Comparison of ENCODE assay signal across 8 cellular contexts in the genomic region with DNA sequence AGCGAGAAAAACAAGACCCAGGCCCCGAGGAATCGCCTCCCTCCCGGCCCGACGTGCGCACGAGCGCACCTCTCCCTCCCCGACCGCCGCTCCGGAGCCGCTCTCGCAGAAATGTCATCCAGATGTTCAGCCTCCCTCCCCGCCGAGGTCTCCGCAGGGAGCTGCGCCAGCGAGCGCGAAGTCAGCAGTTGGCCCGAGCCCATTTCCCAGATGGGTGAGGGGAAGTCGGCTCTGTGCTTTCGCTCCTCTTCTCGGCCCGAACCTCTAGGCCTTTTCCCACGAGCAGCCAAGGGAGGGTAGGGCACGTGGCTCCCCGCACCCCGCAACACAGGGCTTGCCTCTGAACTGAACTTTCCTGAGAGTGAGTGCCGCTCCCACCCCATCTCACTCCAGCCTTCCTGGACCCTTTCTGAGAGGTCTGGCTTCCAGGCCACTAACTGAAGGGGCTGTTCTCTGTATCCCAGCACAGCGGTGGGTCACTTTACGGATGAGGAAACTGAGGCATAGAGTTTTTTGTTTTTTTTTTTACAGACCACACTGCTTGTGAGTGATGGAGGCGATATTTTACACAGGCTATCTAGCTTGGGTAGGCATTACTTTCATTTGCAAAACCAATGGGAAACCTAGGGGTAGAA. TPM values are rescaled to one million over a fixed set of nuclear protein-coding genes. Genes with fewer than 3 reads are reported as not detected.
DNase-seq lines count a peak whose midpoint lies in the region; ATAC-seq and TF ChIP-seq lines count a peak whose summit lies in the region.

No MANE protein-coding gene starts in this region.

- ATAC-seq in GM21423 (IDR thresholded peaks at IDR 0.05; ENCODE audit: unreplicated experiment) (peak; percentile 3), right lobe of liver (peak; percentile 11 to 47 (median 21)), GM18873 (IDR thresholded peaks at IDR 0.05; ENCODE audit: low FRiP score, unreplicated experiment) (no peak)

- intact Hi-C loops in right lobe of liver (cut with DNase I), result loop anchor here (5.0 to 10.0 kb wide), 2 partner anchors 78 to 271 kb away; no protein-coding TSS in a partner anchor

- no peaks in the 10 kb centered on the region for H3K9me3 ChIP-seq in right lobe of liver

- no peaks in the 10 kb centered on the region for H3K27me3 ChIP-seq in right lobe of liver

- DNase-seq in CD1c-positive myeloid dendritic cell (ENCODE audit: extremely low spot score), result peak; percentile 33
- DNase-seq in NCI-H460 (ENCODE audit: extremely low read depth, low read depth), result peak; percentile 21
- peak; percentile 65 to 80 for DNase-seq in cardiac fibroblast (ENCODE audit: low read depth in 2 of 2)
- DNase-seq in right lobe of liver, result peak; percentile 64 to 68 (median 67)
- DNase-seq in stromal cell of bone marrow (ENCODE audit: low read depth), result peak; percentile 41
- DNase-seq in NCI-H1436 treated with DMSO at 0.1 percent for 48 hours (lab: John Stamatoyannopoulos, UW), result no peak

- WGBS in right lobe of liver (ENCODE audit: insufficient coverage, low coverage, low lambda C conversion rate, missing lambda C conversion rate), result 32% methylated on average over 12 of the region's 35 CpGs

- H3K4me3 ChIP-seq in cardiac fibroblast (replicated peaks in 1 of 2; ENCODE audit: low read depth in 2 of 2, low read length in 2 of 2) (peak overlapping the region; percentile 54 to 64), right lobe of liver (peak overlapping the region; percentile 56 to 67 (median 66))

- H3K36me3 ChIP-seq in right lobe of liver, result no peaks in the 10 kb centered on the region

- no peak for TF ChIP-seq POLR2A in right lobe of liver (IDR thresholded peaks at IDR 0.05)

- TF ChIP-seq CTCF in cardiac fibroblast (IDR thresholded peaks at IDR 0.05; ENCODE audit: low read depth, low read length), result no peak
- peak in 3 of 4 donors; percentile 2 to 28 (median 11) for TF ChIP-seq CTCF in right lobe of liver (IDR thresholded peaks at IDR 0.05)

- peaks cover 0 to 29% (median 13%) of the 10 kb centered on the region in 4 donors for H3K4me1 ChIP-seq in right lobe of liver

- H3K27ac ChIP-seq in right lobe of liver, result peak overlapping the region; percentile 82 to 94 (median 84)

RNA-seq across cellular contexts. Expression of gene TGFB3, which starts 1.0 kb away (rescaled TPM):
- 0.84 and 2.0 TPM in 2 replicates for total RNA-seq in NCI-H460 (2014; rRNA removed; shearing (Covaris generic))
- polyA plus RNA-seq in NCI-H460 (2014; cell fraction: nucleus; rRNA removed), result 7.6 and 16.3 TPM in 2 replicates
- total RNA-seq in right lobe of liver, result 10 to 100 TPM in 2 of 6 experiments, 1 to 10 TPM in 4; 4.3 to 60.1 (median 6.5) TPM

RNA-seq across cellular contexts. Expression of gene IFT43, which starts 2.7 kb away (rescaled TPM):
- total RNA-seq in NCI-H460 (2014; rRNA removed; shearing (Covaris generic)), result 50.0 and 53.2 TPM in 2 replicates
- polyA plus RNA-seq in NCI-H460 (2014; cell fraction: nucleus; rRNA removed), result 33.5 and 43.7 TPM in 2 replicates
- 10 to 100 TPM; 13.8 to 36.6 (median 20.7) TPM for total RNA-seq in right lobe of liver
